10 cellular contexts compared by ENCODE assay signal in genomic region chr1:151980287-151981177, GRCh38. TPM values are rescaled to one million over a fixed set of nuclear protein-coding genes. Genes with fewer than 3 reads are reported as not detected.
DNase-seq lines count a peak whose midpoint lies in the region; ATAC-seq and TF ChIP-seq lines count a peak whose summit lies in the region.
"Had no signal": no experiment of that assay in that cellular context is flagged by ENCODE, and none has a peak within 500 bp of the region (broad histone marks: within the 10 kb centered on the region; RNA-seq: fewer than 3 reads in every experiment).

No MANE protein-coding gene starts in this region.

- H3K4me1 Mint-ChIP-seq in neural progenitor cell: peaks cover 10% of the 10 kb centered on the region
- peaks cover 42% of the 10 kb centered on the region for H3K4me1 Mint-ChIP-seq in activated T-cell treated with anti-CD3 and anti-CD28 coated beads, Interleukin-2, amount 50 U/mL, for 72 hours (ENCODE audit: low read depth)
- peaks cover 38% of the 10 kb centered on the region for H3K4me1 Mint-ChIP-seq in activated CD8-positive, alpha-beta memory T cell treated with anti-CD3 and anti-CD28 coated beads, Interleukin-2, amount 10 ng/mL, durations not matched to agents 7 days and 5 days

- peak; percentile 39 for DNase-seq in BJ (ENCODE audit: low read depth)
- peak; percentile 98 for DNase-seq in fibroblast of mammary gland (ENCODE audit: low read depth)
- no peak for DNase-seq in neural progenitor cell (ENCODE audit: low spot score)
- DNase-seq in activated T-cell treated with anti-CD3 and anti-CD28 coated beads, Interleukin-2, amount 50 U/mL, for 72 hours: no peak
- no peak for DNase-seq in activated CD8-positive, alpha-beta memory T cell treated with anti-CD3 and anti-CD28 coated beads, Interleukin-2, amount 10 ng/mL, durations not matched to agents 7 days and 5 days
- DNase-seq in activated T-cell treated with anti-CD3 and anti-CD28 coated beads for 4 hours: no peak
- no peak for DNase-seq in NK-92 treated with Interleukin-12 subunit alpha and Interleukin-12 subunit beta, amount 100 ng/mL, for 24 hours (lab: John Stamatoyannopoulos, UW)
- DNase-seq: NCI-H1436 treated with DMSO at 0.1 percent for 48 hours had no signal

- CTCF ChIA-PET in BJ (lab: Yijun Ruan, JAX): interaction anchor here (1.1 to 15.0 kb wide), 4 partner anchors 9 to 20 kb away, joined by 3 to 137 read pairs (median 10); no protein-coding TSS in a partner anchor
- CTCF ChIA-PET in activated CD8-positive, alpha-beta memory T cell treated with anti-CD3 and anti-CD28 coated beads, Interleukin-2, amount 10 ng/mL, durations not matched to agents 7 days and 5 days (lab: Charles Lee): interaction anchor here (0.7 to 13.7 kb wide), 3 partner anchors 9 to 19 kb away, joined by 3 to 174 read pairs (median 46); partner anchors contain the start of gene S100A10

- peaks cover 15% of the 10 kb centered on the region for H3K36me3 ChIP-seq in BJ (ENCODE audit: control insufficient read depth, insufficient read depth, low read length)
- no peaks in the 10 kb centered on the region for H3K36me3 ChIP-seq in neural progenitor cell

- H3K4me1 ChIP-seq in neural progenitor cell: no peaks in the 10 kb centered on the region

- H3K9me3 Mint-ChIP-seq in neural progenitor cell: no peaks in the 10 kb centered on the region
- no peaks in the 10 kb centered on the region for H3K9me3 Mint-ChIP-seq in activated T-cell treated with anti-CD3 and anti-CD28 coated beads, Interleukin-2, amount 50 U/mL, for 72 hours
- no peaks in the 10 kb centered on the region for H3K9me3 Mint-ChIP-seq in activated CD8-positive, alpha-beta memory T cell treated with anti-CD3 and anti-CD28 coated beads, Interleukin-2, amount 10 ng/mL, durations not matched to agents 7 days and 5 days (ENCODE audit: low read depth)
- H3K9me3 Mint-ChIP-seq: activated T-helper 1 cell treated with anti-CD3 and anti-CD28 coated beads, Interleukin-12 subunit alpha, Interleukin-12 subunit beta, Interleukin-2, Interleukin-4 antibody, amounts not matched to agents 30 ng/mL and 10 ng/mL and 1 ng/mL, durations not matched to agents 14 hours and 24 hours and 36 hours had no signal

- TF ChIP-seq CTCF in BJ (IDR thresholded peaks at IDR 0.05; ENCODE audit: insufficient read depth, low read depth, low read length) (no peak), fibroblast of mammary gland (conservative IDR thresholded peaks at IDR 0.05; ENCODE audit: control insufficient read depth, insufficient read depth, low read depth, low read length) (no peak), neural progenitor cell (IDR thresholded peaks at IDR 0.05) (no peak)

- H2AFZ ChIP-seq in neural progenitor cell (replicated peaks): peak overlapping the region; percentile 41

- H3K9me3 ChIP-seq in neural progenitor cell (ENCODE audit: low read depth): no peaks in the 10 kb centered on the region

- POLR2A ChIA-PET in BJ (lab: Charles Lee): no interaction called here

- H3K36me3 Mint-ChIP-seq in neural progenitor cell: no peaks in the 10 kb centered on the region
- H3K36me3 Mint-ChIP-seq in activated T-cell treated with anti-CD3 and anti-CD28 coated beads, Interleukin-2, amount 50 U/mL, for 72 hours (ENCODE audit: insufficient read depth in 2 of 2): peaks cover 6 to 19% of the 10 kb centered on the region in 2 donors
- peaks cover 52% of the 10 kb centered on the region for H3K36me3 Mint-ChIP-seq in activated CD8-positive, alpha-beta memory T cell treated with anti-CD3 and anti-CD28 coated beads, Interleukin-2, amount 10 ng/mL, durations not matched to agents 7 days and 5 days

- H3K4me3 Mint-ChIP-seq in neural progenitor cell: no peak overlapping the region
- H3K4me3 Mint-ChIP-seq in activated T-cell treated with anti-CD3 and anti-CD28 coated beads, Interleukin-2, amount 50 U/mL, for 72 hours: no peak overlapping the region
- H3K4me3 Mint-ChIP-seq in activated CD8-positive, alpha-beta memory T cell treated with anti-CD3 and anti-CD28 coated beads, Interleukin-2, amount 10 ng/mL, durations not matched to agents 7 days and 5 days: no peak overlapping the region
- H3K4me3 Mint-ChIP-seq: activated T-helper 1 cell treated with anti-CD3 and anti-CD28 coated beads, Interleukin-12 subunit alpha, Interleukin-12 subunit beta, Interleukin-2, Interleukin-4 antibody, amounts not matched to agents 30 ng/mL and 10 ng/mL and 1 ng/mL, durations not matched to agents 14 hours and 24 hours and 36 hours had no signal

- no peak overlapping the region for H3K4me3 ChIP-seq in BJ (ENCODE audit: low read depth, low read length)
- H3K4me3 ChIP-seq in fibroblast of mammary gland (ENCODE audit: control insufficient read depth, low read depth, low read length): no peak overlapping the region
- H3K4me3 ChIP-seq in neural progenitor cell: no peak overlapping the region

- H3K9ac ChIP-seq in neural progenitor cell: no peak overlapping the region

- H3K27ac ChIP-seq in neural progenitor cell: no peak overlapping the region

- H3K27me3 ChIP-seq in BJ (ENCODE audit: control insufficient read depth, insufficient read depth, low read length) (no peaks in the 10 kb centered on the region), neural progenitor cell (no peaks in the 10 kb centered on the region)

- no peak overlapping the region for H3K27ac Mint-ChIP-seq in neural progenitor cell
- no peak overlapping the region for H3K27ac Mint-ChIP-seq in activated T-cell treated with anti-CD3 and anti-CD28 coated beads, Interleukin-2, amount 50 U/mL, for 72 hours
- no peak overlapping the region for H3K27ac Mint-ChIP-seq in activated CD8-positive, alpha-beta memory T cell treated with anti-CD3 and anti-CD28 coated beads, Interleukin-2, amount 10 ng/mL, durations not matched to agents 7 days and 5 days
- H3K27ac Mint-ChIP-seq: activated T-helper 1 cell treated with anti-CD3 and anti-CD28 coated beads, Interleukin-12 subunit alpha, Interleukin-12 subunit beta, Interleukin-2, Interleukin-4 antibody, amounts not matched to agents 30 ng/mL and 10 ng/mL and 1 ng/mL, durations not matched to agents 14 hours and 24 hours and 36 hours had no signal

- no peaks in the 10 kb centered on the region for H3K27me3 Mint-ChIP-seq in neural progenitor cell (ENCODE audit: insufficient read depth, low read depth)
- peaks cover 4% of the 10 kb centered on the region for H3K27me3 Mint-ChIP-seq in activated T-cell treated with anti-CD3 and anti-CD28 coated beads, Interleukin-2, amount 50 U/mL, for 72 hours (ENCODE audit: low read depth)
- peaks cover 7% of the 10 kb centered on the region for H3K27me3 Mint-ChIP-seq in activated CD8-positive, alpha-beta memory T cell treated with anti-CD3 and anti-CD28 coated beads, Interleukin-2, amount 10 ng/mL, durations not matched to agents 7 days and 5 days

- no peaks in the 10 kb centered on the region for H3K79me2 ChIP-seq in neural progenitor cell (ENCODE audit: low read depth)

- no peaks in the 10 kb centered on the region for H3F3A ChIP-seq in neural progenitor cell (ENCODE audit: low read depth)

- H3K4me2 ChIP-seq in neural progenitor cell: no peak overlapping the region

- ATAC-seq in activated T-cell treated with anti-CD3 and anti-CD28 coated beads, Interleukin-2, amount 50 U/mL, for 72 hours (replicated peaks in 1 of 2): no peak
- no peak for ATAC-seq in activated CD8-positive, alpha-beta memory T cell treated with anti-CD3 and anti-CD28 coated beads, Interleukin-2, amount 10 ng/mL, durations not matched to agents 7 days and 5 days

- no peaks in the 10 kb centered on the region for H4K20me1 ChIP-seq in neural progenitor cell (ENCODE audit: low read depth)

TF ChIP-seq in PFSK-1, 5 proteins besides CTCF, POLR2A, EP300 and RAD21 (continues in another document):
- TF ChIP-seq SIN3A (IDR thresholded peaks at IDR 0.05; ENCODE audit: borderline replicate concordance, insufficient read depth, low read length) (peak; percentile 48; the same call in 1 of the 2 replicates), POLR2AphosphoS5 (IDR thresholded peaks at IDR 0.05; ENCODE audit: low read depth, low read length) (peak; percentile 72), FOXP2 (optimal IDR thresholded peaks at IDR 0.05; ENCODE audit: borderline replicate concordance, extremely low read depth, extremely low read length, insufficient read depth) (no peak), TAF1 (IDR thresholded peaks at IDR 0.05; ENCODE audit: borderline replicate concordance, insufficient read depth, low read length) (peak; percentile 58; the same call in 1 of the 2 replicates)

RNA-seq across cellular contexts. Expression of gene S100A10, which starts 13.1 kb away (rescaled TPM):
- polyA plus RNA-seq in BJ (2011; rRNA removed): 40.3 and 88.4 TPM in 2 replicates
- polyA minus RNA-seq in BJ (2011; rRNA and poly(A)+ RNA removed): 44.3 and 50.4 TPM in 2 replicates
- polyA plus RNA-seq in PFSK-1 (2012; ENCODE audit: insufficient read length, low read depth): 256 TPM
- 0.54 and 1.1 TPM in 2 replicates for total RNA-seq in neural progenitor cell (ENCODE audit: low replicate concordance)
- total RNA-seq in activated T-cell treated with anti-CD3 and anti-CD28 coated beads, Interleukin-2, amount 50 U/mL, for 72 hours: 100 to 1,000 TPM in 1 of 2 donors, 10 to 100 TPM in 1; 76.6 to 138 TPM
- total RNA-seq in activated CD8-positive, alpha-beta memory T cell treated with anti-CD3 and anti-CD28 coated beads, Interleukin-2, amount 10 ng/mL, durations not matched to agents 7 days and 5 days: 100 to 1,000 TPM; 333 to 424 TPM

RNA-seq across cellular contexts. Expression of gene S100A11, which starts 56.3 kb away (rescaled TPM):
- 1,269 and 1,278 TPM in 2 replicates for polyA plus RNA-seq in BJ (2011; rRNA removed)
- polyA minus RNA-seq in BJ (2011; rRNA and poly(A)+ RNA removed): 615 and 739 TPM in 2 replicates
- polyA plus RNA-seq in PFSK-1 (2012; ENCODE audit: insufficient read length, low read depth): 1,164 TPM
- total RNA-seq in neural progenitor cell (ENCODE audit: low replicate concordance): 4.4 and 5.4 TPM in 2 replicates
- 100 to 1,000 TPM; 252 to 355 TPM for total RNA-seq in activated T-cell treated with anti-CD3 and anti-CD28 coated beads, Interleukin-2, amount 50 U/mL, for 72 hours
- 100 to 1,000 TPM; 300 to 330 TPM for total RNA-seq in activated CD8-positive, alpha-beta memory T cell treated with anti-CD3 and anti-CD28 coated beads, Interleukin-2, amount 10 ng/mL, durations not matched to agents 7 days and 5 days

Comparison
In these comparisons a context has a peak if more than half of its experiments do, and no peak if none do; other contexts are left out.
1. DNase-seq: peak in BJ (single experiment) and fibroblast of mammary gland (single experiment); none in neural progenitor cell (single experiment), activated T-cell treated with anti-CD3 and anti-CD28 coated beads, Interleukin-2, amount 50 U/mL, for 72 hours (0 of 2), activated CD8-positive, alpha-beta memory T cell treated with anti-CD3 and anti-CD28 coated beads, Interleukin-2, amount 10 ng/mL, durations not matched to agents 7 days and 5 days (single experiment), activated T-cell treated with anti-CD3 and anti-CD28 coated beads for 4 hours (single experiment) and NK-92 treated with Interleukin-12 subunit alpha and Interleukin-12 subunit beta, amount 100 ng/mL, for 24 hours (single experiment).
2. RNA of gene S100A10, which starts 13.1 kb away (total RNA-seq): 333 to 424 TPM in activated CD8-positive, alpha-beta memory T cell treated with anti-CD3 and anti-CD28 coated beads, Interleukin-2, amount 10 ng/mL, durations not matched to agents 7 days and 5 days and 76.6 to 138 TPM in activated T-cell treated with anti-CD3 and anti-CD28 coated beads, Interleukin-2, amount 50 U/mL, for 72 hours; 0.54 to 1.1 TPM in neural progenitor cell; every median in the first group is over 10 times any median in the second.
3. RNA of gene S100A11, which starts 56.3 kb away (total RNA-seq): 252 to 355 TPM in activated T-cell treated with anti-CD3 and anti-CD28 coated beads, Interleukin-2, amount 50 U/mL, for 72 hours and 300 to 330 TPM in activated CD8-positive, alpha-beta memory T cell treated with anti-CD3 and anti-CD28 coated beads, Interleukin-2, amount 10 ng/mL, durations not matched to agents 7 days and 5 days; 4.4 to 5.4 TPM in neural progenitor cell; every median in the first group is over 10 times any median in the second.